In genomic region chr10:2436933-2437332, GRCh38 we compare ENCODE assay signal across 29 cellular contexts.
A peak's percentile ranks its signal among the peaks of the same experiment; 100 is the strongest.
DNase-seq lines count a peak whose midpoint lies in the region; ATAC-seq and TF ChIP-seq lines count a peak whose summit lies in the region.
"Had no signal": no experiment of that assay in that cellular context is flagged by ENCODE, and none has a peak within 500 bp of the region (broad histone marks: within the 10 kb centered on the region; RNA-seq: fewer than 3 reads in every experiment).

No MANE protein-coding gene starts in this region.

- POLR2A ChIA-PET in HEK293 (lab: Yijun Ruan, JAX) (no interaction called here), RWPE1 (lab: Yijun Ruan, JAX; ENCODE audit: low non-redundant PET) (no interaction called here)

- H3K9me3 ChIP-seq in HEK293 (ENCODE audit: control insufficient read depth, insufficient read depth, low read depth, low read length) (no peaks in the 10 kb centered on the region), neuronal stem cell (replicated peaks in 1 of 2; ENCODE audit: control insufficient read depth in 2 of 2, insufficient read depth in 1 of 2, low read depth in 1 of 2, low read length in 2 of 2) (peaks cover 0 to 2% of the 10 kb centered on the region in 2 donors)
- H3K9me3 ChIP-seq: A549, BE2C, BLaER1, Caco-2 had no signal

- no peak overlapping the region for H2AK5ac ChIP-seq in neuronal stem cell (ENCODE audit: low read depth, low read length)

- no peaks in the 10 kb centered on the region for H3K79me1 ChIP-seq in neuronal stem cell (ENCODE audit: low read depth, low read length)

- ATAC-seq in GM19324 (IDR thresholded peaks at IDR 0.05; ENCODE audit: low FRiP score, unreplicated experiment) = no peak
- ATAC-seq: A549; CD8-positive, alpha-beta T cell had no signal

- no peak overlapping the region for H2BK5ac ChIP-seq in neuronal stem cell (ENCODE audit: low read length)

- no peak overlapping the region for H2BK120ac ChIP-seq in neuronal stem cell (ENCODE audit: low read depth, low read length)

- no peak overlapping the region for H3K4me2 ChIP-seq in neuronal stem cell (ENCODE audit: insufficient read depth, low read length, poor library complexity, severe bottlenecking)
- H3K4me2 ChIP-seq: A549; BLaER1; BLaER1 treated with 17β-estradiol and CSF1 and Interleukin-3, amounts not matched to agents 10 nM and 100 nM had no signal

- no peak overlapping the region for H3K9ac ChIP-seq in neuronal stem cell (ENCODE audit: low read depth, low read length, poor library complexity)
- H3K9ac ChIP-seq: BLaER1; BLaER1 treated with 17β-estradiol and CSF1 and Interleukin-3, amounts not matched to agents 10 nM and 100 nM had no signal

- no peak overlapping the region for H4K8ac ChIP-seq in neuronal stem cell (ENCODE audit: low read depth, low read length)

- no peak overlapping the region for H2BK15ac ChIP-seq in neuronal stem cell (ENCODE audit: low read length)

- H3K27ac ChIP-seq in HEK293 (ENCODE audit: extremely low read depth, low read depth, low read length) (no peak overlapping the region), neuronal stem cell (replicated peaks; ENCODE audit: low read length) (no peak overlapping the region), RWPE1 (no peak overlapping the region)
- H3K27ac ChIP-seq: 22Rv1; A549; BLaER1; BLaER1 treated with 17β-estradiol and CSF1 and Interleukin-3, amounts not matched to agents 10 nM and 100 nM; C4-2B had no signal

- H3K4me3 ChIP-seq in HEK293 (ENCODE audit: low read depth, low read length) (no peak overlapping the region), neuronal stem cell (ENCODE audit: low read length in 2 of 2) (no peak overlapping the region)
- H3K4me3 ChIP-seq: A549; BLaER1; BLaER1 treated with 17β-estradiol and CSF1 and Interleukin-3, amounts not matched to agents 10 nM and 100 nM had no signal

- no peak overlapping the region for H2AFZ ChIP-seq in neuronal stem cell (ENCODE audit: low read length)

- DNase-seq in neuronal stem cell (ENCODE audit: low spot score) (no peak), RWPE1 (ENCODE audit: low spot score) (no peak)
- DNase-seq: 8988T; ACHN; AML-193; BE2C; C1 segment of cervical spinal cord; Caco-2; Calu3; CD4-positive, alpha-beta memory T cell; CD4-positive, alpha-beta T cell; CD4-positive, CD25-positive, alpha-beta regulatory T cell; CD8-positive, alpha-beta memory T cell; CD8-positive, alpha-beta T cell; COR-L47; DMS 273 treated with DMSO at 0.1 percent for 48 hours; DMS153; DMS53; DMS79; DMS79 treated with DMSO at 0.1 percent for 48 hours; DND-41; EL had no signal

- H3K18ac ChIP-seq in neuronal stem cell (ENCODE audit: low read length) = peak overlapping the region; percentile 32

- WGBS in neuronal stem cell (ENCODE audit: extremely low coverage in 2 of 2, insufficient read length in 2 of 2, insufficient replicate concordance in 1 of 2), 2 donors = 100% methylated on average over 1 of the region's 11 CpGs; no CpG with 5 or more reads in 1 of the 2 donors

- H3K36me3 ChIP-seq in HEK293 (ENCODE audit: control insufficient read depth in 2 of 2, insufficient read depth in 1 of 2, low read length in 2 of 2) = no peaks in the 10 kb centered on the region
- H3K36me3 ChIP-seq in neuronal stem cell (replicated peaks in 1 of 2; ENCODE audit: control insufficient read depth in 2 of 2, insufficient read depth in 2 of 2, low read length in 2 of 2) = no peaks in the 10 kb centered on the region
- H3K36me3 ChIP-seq: BE2C; BLaER1; BLaER1 treated with 17β-estradiol and CSF1 and Interleukin-3, amounts not matched to agents 10 nM and 100 nM had no signal

- no peak overlapping the region for H3K4ac ChIP-seq in neuronal stem cell (ENCODE audit: low read length)

- no peak for TF ChIP-seq CTCF in HEK293 (tag by site-specific recombination; IDR thresholded peaks at IDR 0.05)
- no peak for TF ChIP-seq CTCF in RWPE1 (conservative IDR thresholded peaks at IDR 0.05; ENCODE audit: low read depth)

- H3K14ac ChIP-seq in neuronal stem cell (ENCODE audit: low read length) = no peak overlapping the region

- no peak overlapping the region for H4K91ac ChIP-seq in neuronal stem cell (ENCODE audit: low read depth, low read length, poor library complexity)

- H3K23ac ChIP-seq in neuronal stem cell (ENCODE audit: low read depth, low read length, poor library complexity) = no peak overlapping the region

- H3K4me1 ChIP-seq in HEK293 (ENCODE audit: control insufficient read depth, insufficient read depth, low read length) (no peaks in the 10 kb centered on the region), neuronal stem cell (ENCODE audit: control insufficient read depth in 2 of 2, insufficient read depth in 1 of 2, low read depth in 1 of 2, low read length in 2 of 2) (no peaks in the 10 kb centered on the region)
- H3K4me1 ChIP-seq: A549; BE2C; BLaER1; BLaER1 treated with 17β-estradiol and CSF1 and Interleukin-3, amounts not matched to agents 10 nM and 100 nM; Caco-2 had no signal

- H2BK12ac ChIP-seq in neuronal stem cell (ENCODE audit: low read length) = no peak overlapping the region

- no peaks in the 10 kb centered on the region for H3K27me3 ChIP-seq in neuronal stem cell (ENCODE audit: control insufficient read depth in 3 of 3, insufficient read depth in 3 of 3, low read depth in 1 of 3, low read length in 3 of 3)
- H3K27me3 ChIP-seq: BE2C; BLaER1; BLaER1 treated with 17β-estradiol and CSF1 and Interleukin-3, amounts not matched to agents 10 nM and 100 nM had no signal

- CTCF ChIA-PET in HEK293 (lab: Yijun Ruan, JAX) = no interaction called here
- CTCF ChIA-PET in RWPE1 (lab: Yijun Ruan, JAX) = no interaction called here

TF ChIP-seq in HEK293, 187 proteins besides CTCF, POLR2A, EP300 and RAD21:
- peak; percentile 63 for TF ChIP-seq SCRT2 (tag by site-specific recombination; IDR thresholded peaks at IDR 0.05)
- no peak for TF ChIP-seq MZF1 (tag by site-specific recombination; IDR thresholded peaks at IDR 0.05; ENCODE audit: borderline replicate concordance)
- no peak for TF ChIP-seq ZNF792 (tag by site-specific recombination; IDR thresholded peaks at IDR 0.05)
- no peak for TF ChIP-seq ZNF366 (tag by site-specific recombination; conservative IDR thresholded peaks at IDR 0.05)
- TF ChIP-seq ZNF280C (tag by site-specific recombination; IDR thresholded peaks at IDR 0.05) = no peak
- TF ChIP-seq ZNF132 (tag by site-specific recombination; IDR thresholded peaks at IDR 0.05; ENCODE audit: borderline replicate concordance) = no peak
- TF ChIP-seq KLF16 (tag by site-specific recombination; IDR thresholded peaks at IDR 0.05) = no peak
